ENCODE assay signal across 12 cellular contexts in genomic region chr9:17906204-17906840, GRCh38.
DNase-seq lines count a peak whose midpoint lies in the region; ATAC-seq and TF ChIP-seq lines count a peak whose summit lies in the region.
"Had no signal": no experiment of that assay in that cellular context is flagged by ENCODE, and none has a peak within 500 bp of the region (broad histone marks: within the 10 kb centered on the region; RNA-seq: fewer than 3 reads in every experiment).

No MANE protein-coding gene starts in this region.

- H3K4me1 ChIP-seq in lung (ENCODE audit: control insufficient read depth in 2 of 2, insufficient read depth in 2 of 2, low read length in 2 of 2): peaks cover 0 to 2% of the 10 kb centered on the region in 2 donors
- H3K4me1 ChIP-seq in tibial artery: peaks cover 0 to 26% (median 14%) of the 10 kb centered on the region in 4 donors

- TF ChIP-seq CTCF in lung (IDR thresholded peaks at IDR 0.05; ENCODE audit: control extremely low read depth, extremely low read depth) (no peak), tibial artery (IDR thresholded peaks at IDR 0.05) (no peak)

- intact Hi-C loops in tibial artery (cut with DNase I; ENCODE audit: low total_unique reads): no loop called here

- H3K27me3 ChIP-seq in lung (ENCODE audit: control insufficient read depth, insufficient read depth) (peaks cover 9% of the 10 kb centered on the region), tibial artery (peaks cover 0 to 2% of the 10 kb centered on the region in 2 donors)

- ATAC-seq in lung (ENCODE audit: insufficient read depth, low FRiP score) (peak; percentile 6), GM18858 (IDR thresholded peaks at IDR 0.05; ENCODE audit: unreplicated experiment) (no peak)
- ATAC-seq: GM12878 had no signal

- H3K27ac ChIP-seq in lung (ENCODE audit: low read depth in 1 of 2, low read length in 1 of 2): no peak overlapping the region
- peak overlapping the region; percentile 82 to 83 for H3K27ac ChIP-seq in tibial artery
- H3K27ac ChIP-seq: epithelial cell of prostate had no signal

- 1 to 2% methylated on average over 54 to 55 of the region's 55 CpGs for WGBS in lung, 2 donors

- H3K4me3 ChIP-seq in lung (no peak overlapping the region), tibial artery (peak overlapping the region; percentile 60 to 61)
- H3K4me3 ChIP-seq: GM12878 had no signal

- DNase-seq in NCI-H1417 (lab: John Stamatoyannopoulos, UW) (peak in 2 of 3 experiments; percentile 61 to 64), NCI-H1417 treated with DMSO at 0.1 percent for 48 hours (lab: John Stamatoyannopoulos, UW) (no peak), ecto neural progenitor cell (ENCODE audit: low spot score) (peak; percentile 78), lung (ENCODE audit: low spot score) (no peak), tibial artery (peak; percentile 21 to 67), NCI-H2196 treated with DMSO at 0.1 percent for 48 hours (lab: John Stamatoyannopoulos, UW; ENCODE audit: unreplicated experiment) (no peak), COLO829 (ENCODE audit: low spot score) (no peak)
- DNase-seq: activated effector memory CD4-positive, alpha-beta T cell treated with Interleukin-2 at 50 U/mL for 16 hours; Karpas-422 had no signal

- no peaks in the 10 kb centered on the region for H3K36me3 ChIP-seq in lung (ENCODE audit: control insufficient read depth in 2 of 2, insufficient read depth in 2 of 2, low read length in 2 of 2)
- H3K36me3 ChIP-seq in tibial artery: no peaks in the 10 kb centered on the region

- H3K9me3 ChIP-seq in lung (ENCODE audit: control insufficient read depth in 2 of 2, insufficient read depth in 1 of 2, low read length in 1 of 2): peaks cover 0 to 4% of the 10 kb centered on the region in 2 donors
- H3K9me3 ChIP-seq in tibial artery: no peaks in the 10 kb centered on the region

Comparison
In these comparisons a context has a peak if more than half of its experiments do, and no peak if none do; other contexts are left out.
1. DNase-seq: peak in NCI-H1417 (2 of 3), ecto neural progenitor cell (single experiment) and tibial artery (2 of 2); none in NCI-H1417 treated with DMSO at 0.1 percent for 48 hours (single experiment), lung (single experiment), NCI-H2196 treated with DMSO at 0.1 percent for 48 hours (single experiment) and COLO829 (single experiment).
2. H3K27ac ChIP-seq: peak in tibial artery (2 of 2); none in lung (0 of 2).